In genomic region chr10:23094786-23095403, GRCh38 we compare ENCODE assay signal across 8 cellular contexts. TPM values are rescaled to one million over a fixed set of nuclear protein-coding genes. Genes with fewer than 3 reads are reported as not detected.
A peak's percentile ranks its signal among the peaks of the same experiment; 100 is the strongest.
DNase-seq lines count a peak whose midpoint lies in the region; ATAC-seq and TF ChIP-seq lines count a peak whose summit lies in the region.

No MANE protein-coding gene starts in this region.

- H2AFZ ChIP-seq in PC-3 (ENCODE audit: low read length) (peak overlapping the region; percentile 94), osteoblast (ENCODE audit: low read length) (peak overlapping the region; percentile 73)

- peak overlapping the region; percentile 82 for H3K4me2 ChIP-seq in PC-3 (ENCODE audit: low read length)
- H3K4me2 ChIP-seq in osteoblast (ENCODE audit: insufficient read depth, low read length) = peak overlapping the region; percentile 76

- no TSS peak for BruUV-seq in PC-3 (replicated peaks; lab: Mats Ljungman, UMichigan)

- H3K4me1 Mint-ChIP-seq in CD4-positive, CD25-positive, alpha-beta regulatory T cell = peaks cover 16 to 33% (median 25%) of the 10 kb centered on the region in 4 donors

- CTCF ChIA-PET in PC-3 (lab: Charles Lee) = interaction anchor here (0.7 kb wide), 1 partner anchor 303 kb away, joined by 9 read pairs; no protein-coding TSS in a partner anchor

- H3K27me3 Mint-ChIP-seq in CD4-positive, CD25-positive, alpha-beta regulatory T cell = peaks cover 14% of the 10 kb centered on the region

- H3K4me1 ChIP-seq in CD4-positive, CD25-positive, alpha-beta regulatory T cell (ENCODE audit: control insufficient read depth, insufficient read depth, low read length, poor library complexity, severe bottlenecking) = peaks cover 14% of the 10 kb centered on the region
- H3K4me1 ChIP-seq in PC-3 (ENCODE audit: insufficient read depth, low read length) = peaks cover 12% of the 10 kb centered on the region
- H3K4me1 ChIP-seq in effector memory CD4-positive, alpha-beta T cell (ENCODE audit: control insufficient read depth, insufficient read depth, low read length, poor library complexity, severe bottlenecking) = peaks cover 17% of the 10 kb centered on the region
- peaks cover 13% of the 10 kb centered on the region for H3K4me1 ChIP-seq in osteoblast (ENCODE audit: insufficient read depth, low read length)
- H3K4me1 ChIP-seq in mucosa of descending colon (ENCODE audit: low read depth) = peaks cover under 1% of the 10 kb centered on the region

- H3K27me3 ChIP-seq in CD4-positive, CD25-positive, alpha-beta regulatory T cell (ENCODE audit: control insufficient read depth, insufficient read depth, low read length) = no peaks in the 10 kb centered on the region
- no peaks in the 10 kb centered on the region for H3K27me3 ChIP-seq in PC-3 (ENCODE audit: low read length)
- H3K27me3 ChIP-seq in effector memory CD4-positive, alpha-beta T cell (replicated peaks; ENCODE audit: control insufficient read depth, insufficient read depth, low read length, poor library complexity, severe bottlenecking) = no peaks in the 10 kb centered on the region
- no peaks in the 10 kb centered on the region for H3K27me3 ChIP-seq in osteoblast (ENCODE audit: insufficient read depth, low read length)

- TF ChIP-seq CTCF in PC-3 (conservative IDR thresholded peaks at IDR 0.05; ENCODE audit: low read depth, low read length) (no peak), osteoblast (IDR thresholded peaks at IDR 0.05; ENCODE audit: extremely low read depth, low read depth, low read length) (no peak), mucosa of descending colon (IDR thresholded peaks at IDR 0.05) (no peak)

- H3K36me3 ChIP-seq in CD4-positive, CD25-positive, alpha-beta regulatory T cell (ENCODE audit: control insufficient read depth, insufficient read depth, low read length) = no peaks in the 10 kb centered on the region
- H3K36me3 ChIP-seq in PC-3 (ENCODE audit: low read depth, low read length) (no peaks in the 10 kb centered on the region), osteoblast (ENCODE audit: insufficient read depth, low read length) (no peaks in the 10 kb centered on the region), mucosa of descending colon (ENCODE audit: low read depth) (no peaks in the 10 kb centered on the region)
- no peaks in the 10 kb centered on the region for H3K36me3 ChIP-seq in effector memory CD4-positive, alpha-beta T cell (ENCODE audit: control insufficient read depth, insufficient read depth, low read length)

- intact Hi-C loops in PC-3 (cut with micrococcal nuclease) = no loop called here
- intact Hi-C loops in mucosa of descending colon (cut with DNase I, micrococcal nuclease) = no loop called here

- peaks cover 0 to 6% (median 3%) of the 10 kb centered on the region in 7 donors for H3K9me3 Mint-ChIP-seq in CD4-positive, CD25-positive, alpha-beta regulatory T cell

- peak in 1 of 3 donors; percentile 2 for DNase-seq in CD4-positive, CD25-positive, alpha-beta regulatory T cell
- no peak for DNase-seq in PC-3
- no peak for DNase-seq in effector memory CD4-positive, alpha-beta T cell
- DNase-seq in osteoblast (ENCODE audit: insufficient read length, low spot score, missing footprints) = no peak
- DNase-seq in mucosa of descending colon = no peak
- no peak for DNase-seq in ureter (ENCODE audit: low spot score)
- DNase-seq in GM03348 (ENCODE audit: low spot score) = no peak

- no peaks in the 10 kb centered on the region for H4K20me1 ChIP-seq in PC-3 (ENCODE audit: low read length)
- peaks cover 3% of the 10 kb centered on the region for H4K20me1 ChIP-seq in osteoblast (ENCODE audit: insufficient read depth, low read length)

- no peaks in the 10 kb centered on the region for H3K9me2 ChIP-seq in PC-3 (replicated peaks; ENCODE audit: low read length)

- no peak overlapping the region for H3K9ac ChIP-seq in PC-3 (ENCODE audit: low read length)

- no peaks in the 10 kb centered on the region for H3K36me3 Mint-ChIP-seq in CD4-positive, CD25-positive, alpha-beta regulatory T cell

- H3K9me3 ChIP-seq in CD4-positive, CD25-positive, alpha-beta regulatory T cell (ENCODE audit: control insufficient read depth in 2 of 2, low read length in 2 of 2) = no peaks in the 10 kb centered on the region
- H3K9me3 ChIP-seq in PC-3 (ENCODE audit: low read length) (no peaks in the 10 kb centered on the region), osteoblast (ENCODE audit: low read depth, low read length) (no peaks in the 10 kb centered on the region), mucosa of descending colon (no peaks in the 10 kb centered on the region)
- no peaks in the 10 kb centered on the region for H3K9me3 ChIP-seq in effector memory CD4-positive, alpha-beta T cell (ENCODE audit: control insufficient read depth, low read length)

- H3K4me3 Mint-ChIP-seq in CD4-positive, CD25-positive, alpha-beta regulatory T cell = peak overlapping the region; percentile 83 to 94 (median 90)

- no peak overlapping the region for H3K4me3 ChIP-seq in CD4-positive, CD25-positive, alpha-beta regulatory T cell (ENCODE audit: low read depth, low read length)
- peak overlapping the region; percentile 65 for H3K4me3 ChIP-seq in PC-3 (ENCODE audit: low read length)
- H3K4me3 ChIP-seq in effector memory CD4-positive, alpha-beta T cell (ENCODE audit: insufficient read depth, low read depth, low read length, poor library complexity, severe bottlenecking) = peak overlapping the region; percentile 66
- peak overlapping the region; percentile 82 for H3K4me3 ChIP-seq in osteoblast (ENCODE audit: insufficient read depth, low read length)
- no peak overlapping the region for H3K4me3 ChIP-seq in mucosa of descending colon

- POLR2A ChIA-PET in PC-3 (lab: Charles Lee; ENCODE audit: unreplicated experiment) = interaction anchor here (0.5 kb wide), 1 partner anchor 10 kb away, joined by 3 read pairs; no protein-coding TSS in a partner anchor

- H3K79me2 ChIP-seq in PC-3 (ENCODE audit: low read length) (peaks cover 16% of the 10 kb centered on the region), osteoblast (ENCODE audit: insufficient read depth, low read length) (peaks cover 12% of the 10 kb centered on the region)

- peak overlapping the region; percentile 43 to 78 (median 70) for H3K27ac Mint-ChIP-seq in CD4-positive, CD25-positive, alpha-beta regulatory T cell

- no peaks in the 10 kb centered on the region for H3F3A ChIP-seq in PC-3 (ENCODE audit: low read length, unreplicated experiment)

- H3K27ac ChIP-seq in CD4-positive, CD25-positive, alpha-beta regulatory T cell (ENCODE audit: insufficient read depth, low read length, poor library complexity, severe bottlenecking) = peak overlapping the region; percentile 55
- H3K27ac ChIP-seq in PC-3 (ENCODE audit: low read length) (no peak overlapping the region), osteoblast (ENCODE audit: low read depth, low read length) (no peak overlapping the region)
- H3K27ac ChIP-seq in effector memory CD4-positive, alpha-beta T cell (ENCODE audit: insufficient read depth, low read length, poor library complexity, severe bottlenecking) = peak overlapping the region; percentile 62

- no peak for ATAC-seq in CD4-positive, CD25-positive, alpha-beta regulatory T cell (ENCODE audit: low read depth in 2 of 2)
- ATAC-seq in PC-3 (peak; percentile 17), mucosa of descending colon (no peak), GM19023 (IDR thresholded peaks at IDR 0.05; ENCODE audit: unreplicated experiment) (no peak)

RNA-seq across cellular contexts. Expression of gene MSRB2, which starts 0.5 kb away (rescaled TPM):
- total RNA-seq in CD4-positive, CD25-positive, alpha-beta regulatory T cell = 1.3 TPM
- 1 to 10 TPM; 4.1 to 9.9 (median 6.3) TPM for polyA plus RNA-seq in CD4-positive, CD25-positive, alpha-beta regulatory T cell
- total RNA-seq in PC-3 (2014; rRNA removed) (14.3 and 18.8 TPM in 2 replicates), osteoblast (6.9 and 10.6 TPM in 2 replicates), mucosa of descending colon (10 to 100 TPM; 35.1 to 49.8 (median 48.4) TPM), ureter (34.7 TPM)

Comparison
In these comparisons a context has a peak if more than half of its experiments do, and no peak if none do; other contexts are left out.
1. H3K27ac ChIP-seq: peak in CD4-positive, CD25-positive, alpha-beta regulatory T cell (single experiment) and effector memory CD4-positive, alpha-beta T cell (single experiment); none in PC-3 (single experiment) and osteoblast (single experiment).
2. H3K4me3 ChIP-seq: peak in PC-3 (single experiment), effector memory CD4-positive, alpha-beta T cell (single experiment) and osteoblast (single experiment); none in CD4-positive, CD25-positive, alpha-beta regulatory T cell (single experiment) and mucosa of descending colon (single experiment).